ENCODE assay signal across 21 cellular contexts in genomic region chr7:38192347-38192746, GRCh38. TPM values are rescaled to one million over a fixed set of nuclear protein-coding genes. Genes with fewer than 3 reads are reported as not detected.
DNase-seq lines count a peak whose midpoint lies in the region; ATAC-seq and TF ChIP-seq lines count a peak whose summit lies in the region.
"Had no signal": no experiment of that assay in that cellular context is flagged by ENCODE, and none has a peak within 500 bp of the region (broad histone marks: within the 10 kb centered on the region; RNA-seq: fewer than 3 reads in every experiment).

No MANE protein-coding gene starts in this region.

- H3K4me1 ChIP-seq in HUES6 (ENCODE audit: control insufficient read depth, insufficient read depth, low read length) = peaks cover 36% of the 10 kb centered on the region
- H3K4me1 ChIP-seq in endodermal cell (ENCODE audit: control insufficient read depth, insufficient read depth, low read length) = peaks cover 6% of the 10 kb centered on the region

- no peak overlapping the region for H3K9ac ChIP-seq in HUES6 (ENCODE audit: low read length)
- no peak overlapping the region for H3K9ac ChIP-seq in endodermal cell (ENCODE audit: extremely low read depth, low read length, poor library complexity, severe bottlenecking)

- no peaks in the 10 kb centered on the region for H3K9me3 Mint-ChIP-seq in activated CD4-positive, alpha-beta T cell treated with anti-CD3 and anti-CD28 coated beads, Interleukin-2, amount 10 ng/mL, durations not matched to agents 24 days and 14 days
- no peaks in the 10 kb centered on the region for H3K9me3 Mint-ChIP-seq in endodermal cell
- H3K9me3 Mint-ChIP-seq in natural killer cell treated with Interleukin-12 subunit alpha and Interleukin-12 subunit beta and Interleukin-15 and Interleukin-18, amount 100 ng/mL, for 72 hours = no peaks in the 10 kb centered on the region

- ATAC-seq in natural killer cell treated with Interleukin-12 subunit alpha and Interleukin-12 subunit beta and Interleukin-15 and Interleukin-18, amount 100 ng/mL, for 72 hours = no peak
- ATAC-seq: GM12878, K562 had no signal

- H3K36me3 ChIP-seq in HUES6 (ENCODE audit: control insufficient read depth, insufficient read depth, low read length) (no peaks in the 10 kb centered on the region), endodermal cell (ENCODE audit: control insufficient read depth, insufficient read depth, low read length) (peaks cover 4% of the 10 kb centered on the region)

- H3K4me3 ChIP-seq in HUES6 (ENCODE audit: low read depth, low read length) = no peak overlapping the region
- no peak overlapping the region for H3K4me3 ChIP-seq in endodermal cell (ENCODE audit: low read length)
- H3K4me3 ChIP-seq: GM12878, K562 had no signal

- H3K9me3 ChIP-seq in HUES6 (ENCODE audit: control insufficient read depth, insufficient read depth, low read depth, low read length) = no peaks in the 10 kb centered on the region
- H3K9me3 ChIP-seq in endodermal cell (ENCODE audit: control insufficient read depth, low read length) = peaks cover 6% of the 10 kb centered on the region

- H3K27ac Mint-ChIP-seq in activated CD4-positive, alpha-beta T cell treated with anti-CD3 and anti-CD28 coated beads, Interleukin-2, amount 10 ng/mL, durations not matched to agents 24 days and 14 days = no peak overlapping the region
- H3K27ac Mint-ChIP-seq in endodermal cell = peak overlapping the region; percentile 2
- peak overlapping the region in 1 of 2 donors; percentile 13 for H3K27ac Mint-ChIP-seq in natural killer cell treated with Interleukin-12 subunit alpha and Interleukin-12 subunit beta and Interleukin-15 and Interleukin-18, amount 100 ng/mL, for 72 hours
- H3K27ac Mint-ChIP-seq: B cell had no signal

- WGBS in endodermal cell (ENCODE audit: insufficient coverage in 1 of 2, insufficient read length in 1 of 2), 2 experiments = 85 to 100% methylated on average over 1 of the region's 1 CpG

- H3K27me3 Mint-ChIP-seq in activated CD4-positive, alpha-beta T cell treated with anti-CD3 and anti-CD28 coated beads, Interleukin-2, amount 10 ng/mL, durations not matched to agents 24 days and 14 days = no peaks in the 10 kb centered on the region
- H3K27me3 Mint-ChIP-seq in endodermal cell (ENCODE audit: insufficient read depth) = no peaks in the 10 kb centered on the region
- no peaks in the 10 kb centered on the region for H3K27me3 Mint-ChIP-seq in natural killer cell treated with Interleukin-12 subunit alpha and Interleukin-12 subunit beta and Interleukin-15 and Interleukin-18, amount 100 ng/mL, for 72 hours
- H3K27me3 Mint-ChIP-seq: B cell had no signal

- intact Hi-C loops in activated CD4-positive, alpha-beta T cell treated with anti-CD3 and anti-CD28 coated beads, Interleukin-2, amount 10 ng/mL, durations not matched to agents 24 days and 14 days (cut with micrococcal nuclease) = no loop called here

- DNase-seq in activated CD4-positive, alpha-beta T cell treated with anti-CD3 and anti-CD28 coated beads, Interleukin-2, amount 10 ng/mL, durations not matched to agents 24 days and 14 days = no peak
- DNase-seq in activated CD4-positive, alpha-beta T cell treated with anti-CD3 and anti-CD28 coated beads for 4 hours = no peak
- DNase-seq in endodermal cell (no peak), cortex of kidney (lab: John Stamatoyannopoulos, UW) (no peak), NCI-H1105 (lab: John Stamatoyannopoulos, UW) (no peak), NCI-H524 (lab: John Stamatoyannopoulos, UW) (no peak)
- DNase-seq in natural killer cell treated with Interleukin-12 subunit alpha and Interleukin-12 subunit beta and Interleukin-15 and Interleukin-18, amount 100 ng/mL, for 72 hours (ENCODE audit: low spot score) = no peak
- DNase-seq: 8988T, Calu3, DMS53, EL, NCI-H1092 treated with DMSO at 0.1 percent for 48 hours, NCI-H2081, NCI-H2171 treated with DMSO at 0.1 percent for 48 hours, NCI-H446 treated with DMSO at 0.1 percent for 48 hours, NCI-H748 treated with DMSO at 0.1 percent for 48 hours, SHP77 had no signal

- H3K4me1 Mint-ChIP-seq in activated CD4-positive, alpha-beta T cell treated with anti-CD3 and anti-CD28 coated beads, Interleukin-2, amount 10 ng/mL, durations not matched to agents 24 days and 14 days = peaks cover 17% of the 10 kb centered on the region
- H3K4me1 Mint-ChIP-seq in endodermal cell = peaks cover 15% of the 10 kb centered on the region
- H3K4me1 Mint-ChIP-seq in natural killer cell treated with Interleukin-12 subunit alpha and Interleukin-12 subunit beta and Interleukin-15 and Interleukin-18, amount 100 ng/mL, for 72 hours (ENCODE audit: low read depth in 2 of 2) = peaks cover 37 to 40% of the 10 kb centered on the region in 2 donors

- no peak for TF ChIP-seq CTCF in endodermal cell (conservative IDR thresholded peaks at IDR 0.05)

- H3K27ac ChIP-seq in HUES6 (ENCODE audit: low read depth, low read length) = 0 out of 2 replicates have a peak overlapping the region, but pooled peaks have one; percentile 14
- no peak overlapping the region for H3K27ac ChIP-seq in endodermal cell (ENCODE audit: low read depth, low read length)

- no peaks in the 10 kb centered on the region for H3K27me3 ChIP-seq in HUES6 (ENCODE audit: control insufficient read depth, insufficient read depth, low read length)
- H3K27me3 ChIP-seq in endodermal cell (ENCODE audit: control insufficient read depth, insufficient read depth, low read length, poor library complexity, severe bottlenecking) = no peaks in the 10 kb centered on the region

- H3K4me3 Mint-ChIP-seq in activated CD4-positive, alpha-beta T cell treated with anti-CD3 and anti-CD28 coated beads, Interleukin-2, amount 10 ng/mL, durations not matched to agents 24 days and 14 days = peak overlapping the region; percentile 47
- no peak overlapping the region for H3K4me3 Mint-ChIP-seq in endodermal cell
- H3K4me3 Mint-ChIP-seq in natural killer cell treated with Interleukin-12 subunit alpha and Interleukin-12 subunit beta and Interleukin-15 and Interleukin-18, amount 100 ng/mL, for 72 hours = peak overlapping the region; percentile 1
- H3K4me3 Mint-ChIP-seq: B cell had no signal

- H3K36me3 Mint-ChIP-seq in activated CD4-positive, alpha-beta T cell treated with anti-CD3 and anti-CD28 coated beads, Interleukin-2, amount 10 ng/mL, durations not matched to agents 24 days and 14 days (ENCODE audit: low read depth) = peaks cover 9% of the 10 kb centered on the region
- H3K36me3 Mint-ChIP-seq in endodermal cell (ENCODE audit: low read depth) = peaks cover 3% of the 10 kb centered on the region
- peaks cover 6% of the 10 kb centered on the region for H3K36me3 Mint-ChIP-seq in natural killer cell treated with Interleukin-12 subunit alpha and Interleukin-12 subunit beta and Interleukin-15 and Interleukin-18, amount 100 ng/mL, for 72 hours

RNA-seq across cellular contexts. Expression of gene STARD3NL, which starts 14.3 kb away (rescaled TPM):
- total RNA-seq in activated CD4-positive, alpha-beta T cell treated with anti-CD3 and anti-CD28 coated beads, Interleukin-2, amount 10 ng/mL, durations not matched to agents 24 days and 14 days = 27.1 and 27.5 TPM in 2 replicates
- 10 to 100 TPM; 48.6 to 58.3 TPM for total RNA-seq in endodermal cell
- polyA plus RNA-seq in endodermal cell (2013, experiment 1 of 2) = 79.5 TPM
- polyA plus RNA-seq in endodermal cell (2013, experiment 2 of 2) = 75.1 TPM
- 10 to 100 TPM; 49.3 to 52.1 TPM for total RNA-seq in natural killer cell treated with Interleukin-12 subunit alpha and Interleukin-12 subunit beta and Interleukin-15 and Interleukin-18, amount 100 ng/mL, for 72 hours
